Comparison of ENCODE assay signal across 8 cellular contexts in genomic region chr1:183956559-183957188, GRCh38.
DNase-seq lines count a peak whose midpoint lies in the region; ATAC-seq and TF ChIP-seq lines count a peak whose summit lies in the region.

No MANE protein-coding gene starts in this region.

- peaks cover 0 to 6% (median 0%) of the 10 kb centered on the region in 9 donors for H3K36me3 ChIP-seq in heart right ventricle

- H3K9me3 ChIP-seq in heart right ventricle = peaks cover 0 to 1% (median 0%) of the 10 kb centered on the region in 11 donors

- TF ChIP-seq CTCF in heart right ventricle (IDR thresholded peaks at IDR 0.05) = peak in 3 of 9 donors; percentile 6 to 26 (median 15)
- no peak for TF ChIP-seq CTCF in omental fat pad (IDR thresholded peaks at IDR 0.05)

- intact Hi-C loops in heart right ventricle (cut with DNase I) = loop anchor here in 2 of 10 donors (5.0 to 10.0 kb wide), 2 partner anchors 81 to 88 kb away; partner anchors contain the start of gene COLGALT2 (in 1 of the 2)

- ATAC-seq in GM18519 (IDR thresholded peaks at IDR 0.05; ENCODE audit: low FRiP score, unreplicated experiment) = peak; percentile 100
- ATAC-seq in HG02884 (IDR thresholded peaks at IDR 0.05; ENCODE audit: unreplicated experiment) = peak; percentile 99
- ATAC-seq in heart right ventricle = peak; percentile 41 to 84 (median 52)
- ATAC-seq in omental fat pad (ENCODE audit: low FRiP score) = no peak

- H3K27me3 ChIP-seq in heart right ventricle = no peaks in the 10 kb centered on the region

- peak overlapping the region in 7 of 10 donors; percentile 5 to 86 (median 44) for H3K27ac ChIP-seq in heart right ventricle

- peak; percentile 94 for DNase-seq in OCI-M1 (lab: John Stamatoyannopoulos, UW)
- DNase-seq in activated T-helper 1 cell treated with Interleukin-2 at 50 U/mL for 16 hours (ENCODE audit: low read depth) = peak; percentile 30
- no peak for DNase-seq in heart right ventricle
- peak in 2 of 3 experiments; percentile 13 to 18 for DNase-seq in stimulated activated CD4-positive, alpha-beta T cell treated with anti-CD3 and anti-CD28 coated beads, TNF-alpha, amount 100 ng/mL, for 4 hours (ENCODE audit: low read depth in 3 of 3)
- DNase-seq in NCI-H774 (lab: John Stamatoyannopoulos, UW) = no peak
- DNase-seq in omental fat pad (ENCODE audit: low spot score) = no peak

- WGBS in heart right ventricle, 2 donors = 56 to 65% methylated on average over 2 of the region's 2 CpGs

- H3K4me3 ChIP-seq in heart right ventricle = no peak overlapping the region

- peaks cover 0 to 49% (median 12%) of the 10 kb centered on the region in 9 donors for H3K4me1 ChIP-seq in heart right ventricle

Comparison
In these comparisons a context has a peak if more than half of its experiments do, and no peak if none do; other contexts are left out.
1. DNase-seq: peak in OCI-M1 (single experiment), activated T-helper 1 cell treated with Interleukin-2 at 50 U/mL for 16 hours (single experiment) and stimulated activated CD4-positive, alpha-beta T cell treated with anti-CD3 and anti-CD28 coated beads, TNF-alpha, amount 100 ng/mL, for 4 hours (2 of 3); none in heart right ventricle (0 of 2), NCI-H774 (single experiment) and omental fat pad (single experiment).